In the genomic region with DNA sequence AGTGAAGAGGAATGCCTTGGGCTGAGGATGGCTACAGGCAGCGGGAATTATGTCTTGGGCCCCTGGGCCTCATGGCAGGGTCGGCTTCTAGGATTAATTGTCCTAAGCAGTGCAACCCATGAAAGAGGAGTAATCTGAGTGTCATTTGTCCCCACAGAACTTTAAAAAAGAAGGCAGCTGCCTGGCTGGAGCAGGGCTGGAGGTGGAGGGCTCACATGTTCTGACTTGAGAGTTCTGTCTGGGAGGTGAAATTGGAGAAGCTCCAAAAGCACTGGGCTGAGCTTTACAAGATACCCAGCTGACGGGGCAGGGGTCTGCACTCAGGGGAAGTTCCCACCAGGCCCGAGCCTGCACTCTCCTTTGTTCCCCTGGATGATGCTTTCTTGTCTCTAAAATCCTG, we compare ENCODE assay signal across 16 cellular contexts. TPM values are rescaled to one million over a fixed set of nuclear protein-coding genes. Genes with fewer than 3 reads are reported as not detected.
DNase-seq lines count a peak whose midpoint lies in the region; ATAC-seq and TF ChIP-seq lines count a peak whose summit lies in the region.
"Had no signal": no experiment of that assay in that cellular context is flagged by ENCODE, and none has a peak within 500 bp of the region (broad histone marks: within the 10 kb centered on the region; RNA-seq: fewer than 3 reads in every experiment).

No MANE protein-coding gene starts in this region.

- H3K27ac ChIP-seq in left ventricle myocardium inferior (replicated peaks) (no peak overlapping the region), endodermal cell (ENCODE audit: low read depth, low read length) (peak overlapping the region; percentile 11), neural progenitor cell (no peak overlapping the region)
- H3K27ac ChIP-seq: C4-2B, SJSA1 had no signal

- H3K4me1 ChIP-seq in left ventricle myocardium inferior (no peaks in the 10 kb centered on the region), endodermal cell (ENCODE audit: control insufficient read depth, insufficient read depth, low read length) (no peaks in the 10 kb centered on the region), neural progenitor cell (peaks cover 15% of the 10 kb centered on the region)
- H3K4me1 ChIP-seq: SJSA1 had no signal

- no peaks in the 10 kb centered on the region for H3K79me2 ChIP-seq in neural progenitor cell (ENCODE audit: low read depth)

- H3K9me3 ChIP-seq in left ventricle myocardium inferior (replicated peaks) = no peaks in the 10 kb centered on the region
- no peaks in the 10 kb centered on the region for H3K9me3 ChIP-seq in endodermal cell (ENCODE audit: control insufficient read depth, low read length)
- no peaks in the 10 kb centered on the region for H3K9me3 ChIP-seq in neural progenitor cell (ENCODE audit: low read depth)
- H3K9me3 ChIP-seq: SJSA1 had no signal

- H3K36me3 ChIP-seq in left ventricle myocardium inferior = no peaks in the 10 kb centered on the region
- no peaks in the 10 kb centered on the region for H3K36me3 ChIP-seq in endodermal cell (ENCODE audit: control insufficient read depth, insufficient read depth, low read length)
- no peaks in the 10 kb centered on the region for H3K36me3 ChIP-seq in neural progenitor cell
- H3K36me3 ChIP-seq: SJSA1 had no signal

- H3K4me3 Mint-ChIP-seq in endodermal cell (no peak overlapping the region), neural progenitor cell (no peak overlapping the region)

- H3K36me3 Mint-ChIP-seq in endodermal cell (ENCODE audit: low read depth) (no peaks in the 10 kb centered on the region), neural progenitor cell (no peaks in the 10 kb centered on the region)

- no peaks in the 10 kb centered on the region for H3K9me3 Mint-ChIP-seq in endodermal cell
- no peaks in the 10 kb centered on the region for H3K9me3 Mint-ChIP-seq in neural progenitor cell

- no peak for TF ChIP-seq CTCF in left ventricle myocardium inferior (IDR thresholded peaks at IDR 0.05; ENCODE audit: borderline replicate concordance)
- no peak for TF ChIP-seq CTCF in endodermal cell (conservative IDR thresholded peaks at IDR 0.05)
- no peak for TF ChIP-seq CTCF in neural progenitor cell (IDR thresholded peaks at IDR 0.05)

- peaks cover 2% of the 10 kb centered on the region for H3K27me3 Mint-ChIP-seq in endodermal cell (ENCODE audit: insufficient read depth)
- H3K27me3 Mint-ChIP-seq in neural progenitor cell (ENCODE audit: insufficient read depth, low read depth) = peaks cover 4% of the 10 kb centered on the region

- WGBS in endodermal cell (ENCODE audit: insufficient coverage in 1 of 2, insufficient read length in 1 of 2), 2 experiments = 78 to 87% methylated on average over 4 of the region's 4 CpGs

- peak overlapping the region; percentile 48 for H2AFZ ChIP-seq in neural progenitor cell (replicated peaks)

- H3K4me1 Mint-ChIP-seq in endodermal cell (no peaks in the 10 kb centered on the region), neural progenitor cell (peaks cover 72% of the 10 kb centered on the region)

- ATAC-seq in Right ventricle myocardium superior (ENCODE audit: poor library complexity) (no peak), HG03442 (IDR thresholded peaks at IDR 0.05; ENCODE audit: unreplicated experiment) (no peak), GM18873 (IDR thresholded peaks at IDR 0.05; ENCODE audit: low FRiP score, unreplicated experiment) (no peak)
- ATAC-seq: K562 had no signal

- no peak overlapping the region for H3K27ac Mint-ChIP-seq in endodermal cell
- peak overlapping the region; percentile 3 for H3K27ac Mint-ChIP-seq in neural progenitor cell

- peaks cover 35% of the 10 kb centered on the region for H3K27me3 ChIP-seq in left ventricle myocardium inferior (ENCODE audit: low read depth)
- H3K27me3 ChIP-seq in endodermal cell (ENCODE audit: control insufficient read depth, insufficient read depth, low read length, poor library complexity, severe bottlenecking) = no peaks in the 10 kb centered on the region
- no peaks in the 10 kb centered on the region for H3K27me3 ChIP-seq in neural progenitor cell
- H3K27me3 ChIP-seq: SJSA1 had no signal

- H3K9ac ChIP-seq in endodermal cell (ENCODE audit: extremely low read depth, low read length, poor library complexity, severe bottlenecking) (no peak overlapping the region), neural progenitor cell (no peak overlapping the region)

- no peaks in the 10 kb centered on the region for H4K20me1 ChIP-seq in neural progenitor cell (ENCODE audit: low read depth)

- DNase-seq in Right ventricle myocardium superior (peak; percentile 2), left ventricle myocardium inferior (no peak), endodermal cell (no peak), neural progenitor cell (ENCODE audit: low spot score) (peak; percentile 61), GM19238 (ENCODE audit: insufficient read length, low spot score) (no peak)
- DNase-seq: HCEC 1CT, NCI-H1417 treated with DMSO at 0.1 percent for 48 hours, NCI-H2029 treated with DMSO at 0.1 percent for 48 hours, NCI-H226, NCI-H526, RPMI8226 had no signal

- intact Hi-C loops in Right ventricle myocardium superior (cut with DNase I) (no loop called here), left ventricle myocardium inferior (cut with micrococcal nuclease) (no loop called here)

- H3K4me2 ChIP-seq in neural progenitor cell = peak overlapping the region; percentile 59

- H3K4me3 ChIP-seq in left ventricle myocardium inferior (no peak overlapping the region), endodermal cell (ENCODE audit: low read length) (no peak overlapping the region), neural progenitor cell (no peak overlapping the region)
- H3K4me3 ChIP-seq: K562, SJSA1 had no signal

- H3F3A ChIP-seq in neural progenitor cell (ENCODE audit: low read depth) = peaks cover 12% of the 10 kb centered on the region

RNA-seq across cellular contexts. Expression of a gene that starts 22.6 kb away (rescaled TPM):
- total RNA-seq in Right ventricle myocardium superior = not detected
- not detected for total RNA-seq in left ventricle myocardium inferior
- under 1 TPM; 0.11 to 0.13 TPM for total RNA-seq in endodermal cell
- 0.07 TPM for polyA plus RNA-seq in endodermal cell (2013, experiment 1 of 2)
- not detected for polyA plus RNA-seq in endodermal cell (2013, experiment 2 of 2)
- total RNA-seq in neural progenitor cell (ENCODE audit: low replicate concordance) = 0.11 and 0.12 TPM in 2 replicates
- total RNA-seq: K562, SJSA1 had no signal
- polyA plus RNA-seq: K562 had no signal

RNA-seq across cellular contexts. Expression of a gene that starts 37.4 kb away (rescaled TPM):
- total RNA-seq in Right ventricle myocardium superior (not detected), left ventricle myocardium inferior (not detected), endodermal cell (1 to 10 TPM; 1.2 to 1.8 TPM), neural progenitor cell (ENCODE audit: low replicate concordance) (not detected in 2 replicates)
- not detected for polyA plus RNA-seq in endodermal cell (2013, experiment 1 of 2)
- not detected for polyA plus RNA-seq in endodermal cell (2013, experiment 2 of 2)
- total RNA-seq: SJSA1 had no signal
- polyA plus RNA-seq: K562 had no signal

Comparison
In these comparisons a context has a peak if more than half of its experiments do, and no peak if none do; other contexts are left out.
1. DNase-seq: peak in Right ventricle myocardium superior (single experiment) and neural progenitor cell (single experiment); none in left ventricle myocardium inferior (single experiment), endodermal cell (single experiment) and GM19238 (single experiment).